Comparison of ENCODE assay signal across 8 cellular contexts in the genomic region with DNA sequence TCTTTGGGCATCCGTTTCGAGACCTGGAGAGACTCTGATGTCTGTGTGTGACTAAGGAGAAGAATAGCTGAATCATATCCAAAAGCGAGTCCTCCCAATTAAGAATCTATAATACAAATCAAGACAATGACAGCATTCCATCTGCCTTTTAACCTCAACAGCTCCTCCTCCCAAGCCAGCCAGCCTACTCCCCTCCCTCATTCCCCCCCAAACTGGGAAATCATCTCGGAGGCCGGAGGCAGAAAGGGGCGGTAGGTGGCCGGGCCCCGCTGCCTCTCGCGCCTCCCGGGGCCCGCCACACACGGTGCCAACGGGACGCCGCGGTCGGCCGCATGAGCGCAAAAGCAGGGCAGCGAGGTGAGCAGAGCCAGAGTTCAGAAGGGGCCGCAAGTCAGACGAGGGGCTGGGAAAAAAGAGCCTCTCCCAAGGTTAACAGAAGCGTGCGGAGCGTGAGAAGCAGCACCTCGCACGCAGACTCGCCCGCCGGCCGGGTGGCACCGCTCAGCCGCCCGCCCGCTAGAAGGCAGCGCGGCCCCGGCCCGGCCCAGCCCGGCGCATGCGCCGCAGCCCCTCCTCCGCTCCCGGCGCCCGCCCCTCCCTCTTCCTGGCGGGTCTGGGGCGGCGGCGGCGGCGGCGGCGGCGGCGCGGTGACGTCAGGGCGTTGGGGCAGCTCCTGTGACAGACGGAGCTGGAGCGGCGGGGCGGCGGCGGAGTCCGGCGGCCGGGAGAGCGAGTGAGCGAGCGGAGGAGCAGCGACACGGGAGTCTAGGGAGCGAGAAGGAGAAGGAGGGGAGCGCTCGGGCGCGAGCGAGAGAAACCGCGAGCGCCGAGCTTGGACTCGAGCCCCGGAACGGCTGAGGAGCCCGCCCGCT. TPM values are rescaled to one million over a fixed set of nuclear protein-coding genes. Genes with fewer than 3 reads are reported as not detected.
DNase-seq lines count a peak whose midpoint lies in the region; ATAC-seq lines count a peak whose summit lies in the region.

A gene (plus strand): TSS at position 681 of the 872 bp plus-strand sequence. CDS start 44,635 bp downstream, outside the sequence.

- H3K27ac ChIP-seq in CD8-positive, alpha-beta memory T cell (ENCODE audit: low read depth, low read length) = peak within 1 kb of the TSS; percentile 90

- H3K4me1 Mint-ChIP-seq in CD8-positive, alpha-beta memory T cell = peaks cover 31 to 38% (median 36%) of the 10 kb centered on the region in 3 donors
- H3K4me1 Mint-ChIP-seq in activated CD8-positive, alpha-beta memory T cell treated with anti-CD3 and anti-CD28 coated beads, Interleukin-2, amount 10 ng/mL, durations not matched to agents 7 days and 5 days = peaks cover 27% of the 10 kb centered on the region

- peak within 1 kb of the TSS; percentile 88 for H3K9ac ChIP-seq in endocrine pancreas (ENCODE audit: control insufficient read depth, insufficient read depth, low read length)

- no peaks in the 10 kb centered on the region for H3K27me3 ChIP-seq in CD8-positive, alpha-beta memory T cell (ENCODE audit: insufficient read depth, low read length, poor library complexity, severe bottlenecking)
- H3K27me3 ChIP-seq in endocrine pancreas (ENCODE audit: control insufficient read depth, insufficient read depth, low read length) = no peaks in the 10 kb centered on the region

- H3K9me3 Mint-ChIP-seq in CD8-positive, alpha-beta memory T cell = no peaks in the 10 kb centered on the region
- no peaks in the 10 kb centered on the region for H3K9me3 Mint-ChIP-seq in activated CD8-positive, alpha-beta memory T cell treated with anti-CD3 and anti-CD28 coated beads, Interleukin-2, amount 10 ng/mL, durations not matched to agents 7 days and 5 days (ENCODE audit: low read depth)

- H3K36me3 ChIP-seq in CD8-positive, alpha-beta memory T cell (ENCODE audit: insufficient read depth, low read length) = no peaks in the 10 kb centered on the region
- no peaks in the 10 kb centered on the region for H3K36me3 ChIP-seq in endocrine pancreas (ENCODE audit: control insufficient read depth, insufficient read depth, low read length)

- peaks cover 36% of the 10 kb centered on the region for H3K4me1 ChIP-seq in CD8-positive, alpha-beta memory T cell (ENCODE audit: insufficient read depth, low read length)
- peaks cover 10% of the 10 kb centered on the region for H3K4me1 ChIP-seq in endocrine pancreas (ENCODE audit: control insufficient read depth, insufficient read depth, low read length)

- H3K36me3 Mint-ChIP-seq in CD8-positive, alpha-beta memory T cell = peaks cover 0 to 9% (median 4%) of the 10 kb centered on the region in 3 donors
- H3K36me3 Mint-ChIP-seq in activated CD8-positive, alpha-beta memory T cell treated with anti-CD3 and anti-CD28 coated beads, Interleukin-2, amount 10 ng/mL, durations not matched to agents 7 days and 5 days = peaks cover 9% of the 10 kb centered on the region

- peak within 1 kb of the TSS; percentile 84 for H3K4me3 ChIP-seq in CD8-positive, alpha-beta memory T cell (ENCODE audit: low read length)
- H3K4me3 ChIP-seq in endocrine pancreas (ENCODE audit: control insufficient read depth, insufficient read depth, low read length) = peak within 1 kb of the TSS; percentile 98

- peak within 1 kb of the TSS; percentile 87 to 97 (median 93) for H3K4me3 Mint-ChIP-seq in CD8-positive, alpha-beta memory T cell
- peak within 1 kb of the TSS; percentile 90 for H3K4me3 Mint-ChIP-seq in activated CD8-positive, alpha-beta memory T cell treated with anti-CD3 and anti-CD28 coated beads, Interleukin-2, amount 10 ng/mL, durations not matched to agents 7 days and 5 days

- CTCF ChIA-PET in CD8-positive, alpha-beta memory T cell (lab: Charles Lee) = interaction anchor here (0.9 to 2.4 kb wide), 3 partner anchors 13 to 93 kb away, joined by 4 to 7 read pairs (median 5); a partner anchor contains a TSS
- CTCF ChIA-PET in activated CD8-positive, alpha-beta memory T cell treated with anti-CD3 and anti-CD28 coated beads, Interleukin-2, amount 10 ng/mL, durations not matched to agents 7 days and 5 days (lab: Charles Lee) = interaction anchor here (1.1 to 1.5 kb wide), 2 partner anchors 81 to 193 kb away, joined by 4 to 5 read pairs; no protein-coding TSS in a partner anchor

- H3K9me3 ChIP-seq in CD8-positive, alpha-beta memory T cell (ENCODE audit: low read length) = no peaks in the 10 kb centered on the region
- no peaks in the 10 kb centered on the region for H3K9me3 ChIP-seq in endocrine pancreas (ENCODE audit: control insufficient read depth, low read length)

- DNase-seq in CD8-positive, alpha-beta memory T cell = peak; percentile 87 to 97 (median 96)
- DNase-seq in HPDE6-E6E7 (ENCODE audit: extremely low spot score) (peak; percentile 85), NOMO-1 treated with dmso at 0.1 percent for 144 hours (lab: John Stamatoyannopoulos, UW; ENCODE audit: unreplicated experiment) (peak; percentile 90), mesenteric fat pad (ENCODE audit: low spot score) (peak; percentile 99)
- DNase-seq in activated CD8-positive, alpha-beta memory T cell treated with anti-CD3 and anti-CD28 coated beads, Interleukin-2, amount 10 ng/mL, durations not matched to agents 7 days and 5 days = peak; percentile 96
- DNase-seq in stimulated activated CD8-positive, alpha-beta memory T cell treated with anti-CD3 and anti-CD28 coated beads, Interleukin-15, amount 100 ng/mL, for 24 hours (ENCODE audit: low read depth) = peak; percentile 92

- peak within 1 kb of the TSS; percentile 91 to 99 (median 96) for H3K27ac Mint-ChIP-seq in CD8-positive, alpha-beta memory T cell
- peak within 1 kb of the TSS; percentile 96 for H3K27ac Mint-ChIP-seq in activated CD8-positive, alpha-beta memory T cell treated with anti-CD3 and anti-CD28 coated beads, Interleukin-2, amount 10 ng/mL, durations not matched to agents 7 days and 5 days

- no peaks in the 10 kb centered on the region for H3K27me3 Mint-ChIP-seq in CD8-positive, alpha-beta memory T cell
- no peaks in the 10 kb centered on the region for H3K27me3 Mint-ChIP-seq in activated CD8-positive, alpha-beta memory T cell treated with anti-CD3 and anti-CD28 coated beads, Interleukin-2, amount 10 ng/mL, durations not matched to agents 7 days and 5 days

- ATAC-seq in GM19463 (IDR thresholded peaks at IDR 0.05; ENCODE audit: unreplicated experiment) = peak; percentile 85
- peak; percentile 83 for ATAC-seq in activated CD8-positive, alpha-beta memory T cell treated with anti-CD3 and anti-CD28 coated beads, Interleukin-2, amount 10 ng/mL, durations not matched to agents 7 days and 5 days

- POLR2A ChIA-PET in CD8-positive, alpha-beta memory T cell (lab: Charles Lee) = interaction anchor here (0.6 to 1.3 kb wide), 4 partner anchors 15 to 240 kb away, joined by 3 to 10 read pairs (median 6); a partner anchor contains a TSS

RNA-seq across cellular contexts. Expression of the gene that starts here (rescaled TPM):
- total RNA-seq in CD8-positive, alpha-beta memory T cell = 100 to 1,000 TPM; 159 to 168 TPM
- polyA plus RNA-seq in CD8-positive, alpha-beta memory T cell = 13.2 TPM
- total RNA-seq in activated CD8-positive, alpha-beta memory T cell treated with anti-CD3 and anti-CD28 coated beads, Interleukin-2, amount 10 ng/mL, durations not matched to agents 7 days and 5 days = 100 to 1,000 TPM; 170 to 175 TPM
- total RNA-seq in mesenteric fat pad = 140 TPM

Comparison
In these comparisons a context has a peak if more than half of its experiments do, and no peak if none do; other contexts are left out.
1. Peak in every context shown above with its lines: DNase-seq, ATAC-seq, H3K4me3 ChIP-seq and H3K27ac ChIP-seq.